8 cellular contexts compared by ENCODE assay signal in genomic region chr1:26538480-26539412, GRCh38. TPM values are rescaled to one million over a fixed set of nuclear protein-coding genes. Genes with fewer than 3 reads are reported as not detected.
DNase-seq lines count a peak whose midpoint lies in the region; ATAC-seq and TF ChIP-seq lines count a peak whose summit lies in the region.

No MANE protein-coding gene starts in this region.

- H3K36me3 ChIP-seq in adipocyte (ENCODE audit: control insufficient read depth, insufficient read depth, low read length, severe bottlenecking) = no peaks in the 10 kb centered on the region

- peaks cover 15% of the 10 kb centered on the region for H3K4me1 ChIP-seq in adipocyte (ENCODE audit: control insufficient read depth, insufficient read depth, low read length)

- no peak overlapping the region for H3K9ac ChIP-seq in adipocyte (ENCODE audit: low read length)

- no peaks in the 10 kb centered on the region for H3K27me3 ChIP-seq in adipocyte (replicated peaks; ENCODE audit: control insufficient read depth, insufficient read depth, low read length)

- DNase-seq in ACHN (peak; percentile 45), RPMI8226 (peak; percentile 77), adipocyte (ENCODE audit: low read depth) (peak; percentile 50), left lobe of liver (ENCODE audit: low spot score) (no peak), superior temporal gyrus (ENCODE audit: extremely low spot score) (peak; percentile 56), NCI-H2107 (lab: John Stamatoyannopoulos, UW) (no peak), NCI-H2081 treated with DMSO at 0.1 percent for 48 hours (lab: John Stamatoyannopoulos, UW) (no peak)

- H3K4me3 ChIP-seq in adipocyte (ENCODE audit: low read length) = no peak overlapping the region

- peak; percentile 84 for TF ChIP-seq CTCF in GM12873 (IDR thresholded peaks at IDR 0.05; ENCODE audit: insufficient read depth, low read depth, low read length, missing control alignments)

- peak; percentile 26 for ATAC-seq in left lobe of liver

- H3K9me3 ChIP-seq in adipocyte (ENCODE audit: control insufficient read depth, low read length) = no peaks in the 10 kb centered on the region

- in situ Hi-C loops in ACHN (cut with HindIII; ENCODE audit: low pct_ligation_motif_present, low pct_unique_long_range_greater_than_20kb, low sequenced_read_pairs) = no loop called here

RNA-seq across cellular contexts. Expression of gene RPS6KA1, which starts 9.2 kb away (rescaled TPM):
- total RNA-seq in left lobe of liver = 12.9 TPM

Comparison
In these comparisons a context has a peak if more than half of its experiments do, and no peak if none do; other contexts are left out.
1. DNase-seq: peak in ACHN (single experiment), RPMI8226 (single experiment), adipocyte (single experiment) and superior temporal gyrus (single experiment); none in left lobe of liver (single experiment), NCI-H2107 (single experiment) and NCI-H2081 treated with DMSO at 0.1 percent for 48 hours (single experiment).